ENCODE assay signal across 8 cellular contexts in the genomic region with DNA sequence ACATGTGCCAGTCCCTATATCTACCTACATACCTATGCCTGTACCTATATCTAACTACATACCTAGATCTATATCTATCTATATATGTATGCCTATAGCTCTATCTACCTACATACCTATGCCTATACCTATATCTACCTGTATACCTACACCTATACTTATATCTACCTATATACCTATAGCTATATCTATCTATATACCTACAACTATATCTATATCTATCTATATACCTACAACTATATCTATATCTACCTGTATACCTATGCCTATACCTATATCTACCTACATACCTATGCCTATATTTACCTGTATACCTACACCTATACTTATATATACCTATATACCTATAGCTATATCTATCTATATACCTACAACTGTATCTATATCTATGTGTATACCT. TPM values are rescaled to one million over a fixed set of nuclear protein-coding genes. Genes with fewer than 3 reads are reported as not detected.
"Had no signal": no experiment of that assay in that cellular context is flagged by ENCODE, and none has a peak within 500 bp of the region (broad histone marks: within the 10 kb centered on the region; RNA-seq: fewer than 3 reads in every experiment).

No MANE protein-coding gene starts in this region.

- H3K27ac Mint-ChIP-seq: IgD-negative memory B cell had no signal

- DNase-seq: IMR-90, KBM-7, KG1 had no signal

- H3K4me3 Mint-ChIP-seq: IgD-negative memory B cell had no signal

- H3K36me3 Mint-ChIP-seq: IgD-negative memory B cell had no signal

- H3K4me1 Mint-ChIP-seq: IgD-negative memory B cell had no signal

- H3K4me3 ChIP-seq: K562 had no signal

- H3K27ac ChIP-seq: HL-60, KMS-11 had no signal

- ATAC-seq: HepG2, K562 had no signal

RNA-seq across cellular contexts. Expression of a gene that starts 56.6 kb away (rescaled TPM):
- polyA plus RNA-seq: IgD-negative memory B cell had no signal
